ENCODE assay signal across 33 cellular contexts in genomic region chr14:31395119-31395518, GRCh38. TPM values are rescaled to one million over a fixed set of nuclear protein-coding genes. Genes with fewer than 3 reads are reported as not detected.
DNase-seq lines count a peak whose midpoint lies in the region; ATAC-seq, FAIRE-seq and TF ChIP-seq lines count a peak whose summit lies in the region.
"Had no signal": no experiment of that assay in that cellular context is flagged by ENCODE, and none has a peak within 500 bp of the region (broad histone marks: within the 10 kb centered on the region; RNA-seq: fewer than 3 reads in every experiment).

No MANE protein-coding gene starts in this region.

- H3K9me1 ChIP-seq in IMR-90 (ENCODE audit: insufficient read depth, low read length): peaks cover 3% of the 10 kb centered on the region; the same call in 1 of the 2 replicates
- no peaks in the 10 kb centered on the region for H3K9me1 ChIP-seq in K562 (ENCODE audit: control insufficient read depth, insufficient read depth, low read length)

- H2AFZ ChIP-seq in HepG2 (ENCODE audit: low read length) (no peak overlapping the region), IMR-90 (replicated peaks; ENCODE audit: low read length, poor library complexity) (no peak overlapping the region), K562 (ENCODE audit: low read depth, low read length) (no peak overlapping the region)

- H3K18ac ChIP-seq in IMR-90 (ENCODE audit: low read depth, low read length): no peak overlapping the region

- no peak overlapping the region for H2AK5ac ChIP-seq in IMR-90 (ENCODE audit: low read depth, low read length)

- no peak overlapping the region for H3K56ac ChIP-seq in IMR-90 (ENCODE audit: extremely low read depth, insufficient read depth, low read length)

- H3K23ac ChIP-seq in IMR-90 (ENCODE audit: low read depth, low read length): no peak overlapping the region

- ATAC-seq in HepG2 (no peak), right lobe of liver (no peak), A549 (no peak), IMR-90 (ENCODE audit: low read depth) (no peak), K562 (no peak), GM18519 (IDR thresholded peaks at IDR 0.05; ENCODE audit: low FRiP score, unreplicated experiment) (no peak), body of pancreas (no peak)
- ATAC-seq: CD8-positive, alpha-beta T cell had no signal

- no peak overlapping the region for H2BK120ac ChIP-seq in IMR-90 (ENCODE audit: low read depth, low read length)

- H3K4me3 ChIP-seq in HepG2 (replicated peaks in 1 of 3; ENCODE audit: insufficient read depth in 1 of 3, low read depth in 2 of 3, low read length in 3 of 3): no peak overlapping the region
- H3K4me3 ChIP-seq in right lobe of liver: no peak overlapping the region
- H3K4me3 ChIP-seq in A549: no peak overlapping the region
- H3K4me3 ChIP-seq in IMR-90 (ENCODE audit: insufficient read depth, low read depth, low read length): no peak overlapping the region
- H3K4me3 ChIP-seq in K562: no peak overlapping the region
- H3K4me3 ChIP-seq in body of pancreas: no peak overlapping the region
- H3K4me3 ChIP-seq: BLaER1; BLaER1 treated with 17β-estradiol and CSF1 and Interleukin-3, amounts not matched to agents 10 nM and 100 nM had no signal

- H3K9ac ChIP-seq in HepG2 (ENCODE audit: insufficient read depth, low read depth, low read length) (no peak overlapping the region), IMR-90 (ENCODE audit: low read depth, low read length) (no peak overlapping the region), K562 (ENCODE audit: insufficient read depth in 1 of 2, low read depth in 2 of 2, low read length in 2 of 2) (no peak overlapping the region)
- H3K9ac ChIP-seq: BLaER1; BLaER1 treated with 17β-estradiol and CSF1 and Interleukin-3, amounts not matched to agents 10 nM and 100 nM had no signal

- dilution Hi-C loops in IMR-90 (cut with HindIII; ENCODE audit: low sequenced_read_pairs, unreplicated experiment): no loop called here

- no peak overlapping the region for H4K91ac ChIP-seq in IMR-90 (ENCODE audit: insufficient read depth, low read depth, low read length)

- no peak for TF ChIP-seq RAD21 in HepG2 (CRISPR knock-in tag; IDR thresholded peaks at IDR 0.05)
- no peak for TF ChIP-seq RAD21 in A549 (conservative IDR thresholded peaks at IDR 0.05 in 1 of 2, IDR thresholded peaks at IDR 0.05 in 1 of 2)
- no peak for TF ChIP-seq RAD21 in IMR-90 (IDR thresholded peaks at IDR 0.05; ENCODE audit: low read length)
- no peak for TF ChIP-seq RAD21 in K562 (CRISPR knock-in tag; conservative IDR thresholded peaks at IDR 0.05 in 1 of 2, IDR thresholded peaks at IDR 0.05 in 1 of 2)

- no peak overlapping the region for H2BK15ac ChIP-seq in IMR-90 (ENCODE audit: low read depth, low read length)

- H3K4me2 ChIP-seq in HepG2 (ENCODE audit: low read depth, low read length) (no peak overlapping the region), A549 (no peak overlapping the region), IMR-90 (ENCODE audit: low read depth, low read length) (no peak overlapping the region), K562 (ENCODE audit: insufficient read depth, low read length) (no peak overlapping the region)
- H3K4me2 ChIP-seq: BLaER1; BLaER1 treated with 17β-estradiol and CSF1 and Interleukin-3, amounts not matched to agents 10 nM and 100 nM had no signal

- H3K79me1 ChIP-seq in IMR-90 (ENCODE audit: low read depth in 1 of 2, low read length in 2 of 2): no peaks in the 10 kb centered on the region; a peak in 1 of 4 replicates

- POLR2A ChIA-PET in HepG2 (lab: Yijun Ruan, JAX): interaction anchor here (1.1 to 7.8 kb wide), 2 partner anchors 8 to 25 kb away, joined by 3 to 42 read pairs; partner anchors contain the start of gene HEATR5A
- POLR2A ChIA-PET in A549 (lab: Yijun Ruan, JAX): interaction anchor here (1.4 kb wide), 1 partner anchor 25 kb away, joined by 5 read pairs; the partner anchor contains the start of gene HEATR5A
- POLR2A ChIA-PET in IMR-90 (lab: Charles Lee; ENCODE audit: unreplicated experiment): interaction anchor here (0.5 kb wide), 1 partner anchor 897 kb away, joined by 10 read pairs; no protein-coding TSS in a partner anchor
- POLR2A ChIA-PET in K562 (lab: Yijun Ruan, JAX): interaction anchor here (0.8 kb wide), 1 partner anchor 24 kb away, joined by 3 read pairs; no protein-coding TSS in a partner anchor

- H3K4me1 ChIP-seq in HepG2 (ENCODE audit: insufficient read depth, low read length) (no peaks in the 10 kb centered on the region), right lobe of liver (no peaks in the 10 kb centered on the region), A549 (no peaks in the 10 kb centered on the region), IMR-90 (ENCODE audit: control insufficient read depth, insufficient read depth, low read length) (0 out of 2 replicates have a peak, but pooled peaks cover 2% of the 10 kb centered on the region), K562 (replicated peaks in 1 of 2; ENCODE audit: control insufficient read depth in 2 of 2, insufficient read depth in 2 of 2, low read length in 2 of 2) (no peaks in the 10 kb centered on the region), body of pancreas (no peaks in the 10 kb centered on the region)
- H3K4me1 ChIP-seq: BE2C; BLaER1; BLaER1 treated with 17β-estradiol and CSF1 and Interleukin-3, amounts not matched to agents 10 nM and 100 nM; Caco-2 had no signal

- FAIRE-seq in HepG2 (lab: Jason Lieb, UNC) (no peak), A549 (lab: Jason Lieb, UNC) (no peak), K562 (lab: Jason Lieb, UNC) (no peak)
- FAIRE-seq: A204.1, D721Med had no signal

- H3K79me2 ChIP-seq in HepG2 (ENCODE audit: insufficient read depth, low read length) (no peaks in the 10 kb centered on the region), K562 (ENCODE audit: control insufficient read depth, insufficient read depth, low read length) (no peaks in the 10 kb centered on the region)

- TF ChIP-seq CTCF in HepG2 (CRISPR knock-in tag; IDR thresholded peaks at IDR 0.05): no peak
- TF ChIP-seq CTCF in right lobe of liver (IDR thresholded peaks at IDR 0.05): no peak
- no peak for TF ChIP-seq CTCF in A549 (IDR thresholded peaks at IDR 0.05)
- TF ChIP-seq CTCF in IMR-90 (conservative IDR thresholded peaks at IDR 0.05; ENCODE audit: low read depth, low read length): no peak
- no peak for TF ChIP-seq CTCF in K562 (IDR thresholded peaks at IDR 0.05 in 2 of 3, conservative IDR thresholded peaks at IDR 0.05 in 1 of 3; ENCODE audit: insufficient read depth in 2 of 3, low read depth in 1 of 3, low read length in 3 of 3)
- no peak for TF ChIP-seq CTCF in body of pancreas (IDR thresholded peaks at IDR 0.05)

- TF ChIP-seq POLR2A in HepG2 (IDR thresholded peaks at IDR 0.05; ENCODE audit: insufficient read depth in 1 of 2, low read depth in 2 of 2, low read length in 2 of 2) (no peak), right lobe of liver (IDR thresholded peaks at IDR 0.05) (no peak), A549 (IDR thresholded peaks at IDR 0.05; ENCODE audit: low read length) (no peak), IMR-90 (IDR thresholded peaks at IDR 0.05; ENCODE audit: low read depth, low read length) (no peak), K562 (conservative IDR thresholded peaks at IDR 0.05) (no peak), body of pancreas (IDR thresholded peaks at IDR 0.05) (no peak)

- H3K27me3 ChIP-seq in HepG2 (ENCODE audit: control insufficient read depth in 1 of 2, insufficient read depth in 2 of 2, low read length in 2 of 2) (no peaks in the 10 kb centered on the region), right lobe of liver (no peaks in the 10 kb centered on the region), IMR-90 (ENCODE audit: control insufficient read depth, insufficient read depth, low read length) (no peaks in the 10 kb centered on the region), K562 (ENCODE audit: control insufficient read depth in 2 of 2, insufficient read depth in 2 of 2, low read length in 2 of 2) (no peaks in the 10 kb centered on the region), body of pancreas (no peaks in the 10 kb centered on the region)
- H3K27me3 ChIP-seq: BE2C; BLaER1; BLaER1 treated with 17β-estradiol and CSF1 and Interleukin-3, amounts not matched to agents 10 nM and 100 nM had no signal

- BruUV-seq in HepG2 (replicated peaks; lab: Mats Ljungman, UMichigan) (no TSS peak), IMR-90 (replicated peaks; lab: Mats Ljungman, UMichigan) (no TSS peak), K562 (replicated peaks; lab: Mats Ljungman, UMichigan) (no TSS peak)

- no peak overlapping the region for H2BK5ac ChIP-seq in IMR-90 (ENCODE audit: low read depth, low read length, poor library complexity, severe bottlenecking)

- H3K27ac ChIP-seq in HepG2 (ENCODE audit: extremely low read length, insufficient read depth, low read length) (no peak overlapping the region), right lobe of liver (no peak overlapping the region), A549 (no peak overlapping the region), IMR-90 (ENCODE audit: insufficient read depth, low read length) (no peak overlapping the region), K562 (ENCODE audit: extremely low read depth, low read depth, low read length) (no peak overlapping the region), body of pancreas (no peak overlapping the region)
- H3K27ac ChIP-seq: 22Rv1; BLaER1; BLaER1 treated with 17β-estradiol and CSF1 and Interleukin-3, amounts not matched to agents 10 nM and 100 nM had no signal

- H2BK20ac ChIP-seq in IMR-90 (ENCODE audit: low read depth, low read length): no peak overlapping the region

- CTCF ChIA-PET in HepG2 (lab: Yijun Ruan, JAX; ENCODE audit: low intra/inter-chr PET ratio, low total read pairs): no interaction called here
- CTCF ChIA-PET in A549 (lab: Yijun Ruan, JAX): interaction anchor here (0.9 to 2.0 kb wide), 3 partner anchors 11 to 21 kb away, joined by 3 to 7 read pairs (median 5); no protein-coding TSS in a partner anchor
- CTCF ChIA-PET in IMR-90 (lab: Yijun Ruan, JAX): no interaction called here
- CTCF ChIA-PET in K562 (lab: Yijun Ruan, JAX; ENCODE audit: low intra/inter-chr PET ratio): no interaction called here

- H3K4ac ChIP-seq in IMR-90 (ENCODE audit: low read depth, low read length): no peak overlapping the region

- no peak overlapping the region for H4K8ac ChIP-seq in IMR-90 (ENCODE audit: low read depth in 2 of 2, low read length in 2 of 2)

- intact Hi-C loops in HepG2 (cut with micrococcal nuclease; ENCODE audit: unreplicated experiment) (no loop called here), right lobe of liver (cut with DNase I) (no loop called here), IMR-90 (cut with micrococcal nuclease) (no loop called here), K562 (cut with micrococcal nuclease) (no loop called here), body of pancreas (cut with DNase I) (no loop called here)

- DNase-seq in HepG2 (ENCODE audit: low spot score) (no peak), right lobe of liver (no peak), A549 (ENCODE audit: low read depth in 1 of 2, low spot score in 1 of 2) (no peak), IMR-90 (no peak), K562 (ENCODE audit: extremely low read depth in 1 of 4, low spot score in 3 of 4) (no peak), iPS-NIHi7 (ENCODE audit: extremely low spot score) (no peak), body of pancreas (no peak)
- DNase-seq: 8988T; ACHN; AML-193; BE2C; C1 segment of cervical spinal cord; Caco-2; Calu3; CD4-positive, alpha-beta memory T cell; CD4-positive, alpha-beta T cell; CD4-positive, CD25-positive, alpha-beta regulatory T cell; CD8-positive, alpha-beta memory T cell; CD8-positive, alpha-beta T cell; COR-L47; DMS 273 treated with DMSO at 0.1 percent for 48 hours; DMS153; DMS53; DMS79; DMS79 treated with DMSO at 0.1 percent for 48 hours; DND-41; EL had no signal

- H3K14ac ChIP-seq in IMR-90 (replicated peaks; ENCODE audit: low read depth, low read length): no peak overlapping the region

- peaks cover 5 to 42% of the 10 kb centered on the region in 2 experiments for H3K36me3 ChIP-seq in HepG2 (replicated peaks in 1 of 2; ENCODE audit: control insufficient read depth in 1 of 2, insufficient read depth in 2 of 2, low read length in 2 of 2)
- H3K36me3 ChIP-seq in right lobe of liver: peaks cover 0 to 31% (median 2%) of the 10 kb centered on the region in 4 donors
- H3K36me3 ChIP-seq in IMR-90 (ENCODE audit: control insufficient read depth, insufficient read depth, low read length): peaks cover 30% of the 10 kb centered on the region
- peaks cover 13% of the 10 kb centered on the region; the same call in 1 of the 3 replicates for H3K36me3 ChIP-seq in K562 (ENCODE audit: control insufficient read depth, insufficient read depth, low read length)
- peaks cover 6 to 8% of the 10 kb centered on the region in 2 donors for H3K36me3 ChIP-seq in body of pancreas (replicated peaks in 1 of 2; ENCODE audit: insufficient read depth in 1 of 2, low read depth in 2 of 2)
- H3K36me3 ChIP-seq: BLaER1 had no signal

- TF ChIP-seq EP300 in HepG2 (IDR thresholded peaks at IDR 0.05; ENCODE audit: low read depth in 2 of 2, low read length in 2 of 2) (no peak), HepG2 (CRISPR knock-in tag; IDR thresholded peaks at IDR 0.05; ENCODE audit: borderline replicate concordance) (no peak), A549 (IDR thresholded peaks at IDR 0.05) (no peak), K562 (IDR thresholded peaks at IDR 0.05; ENCODE audit: low read length) (no peak)

- in situ Hi-C loops in HepG2 (cut with HindIII; ENCODE audit: extremely low pct_ligation_motif_present, low pct_unique_long_range_greater_than_20kb): no loop called here
- in situ Hi-C loops in IMR-90 (cut with MboI; ENCODE audit: low sequenced_read_pairs): no loop called here
- in situ Hi-C loops in K562 (cut with MboI): no loop called here

- no peak overlapping the region for H2AK9ac ChIP-seq in IMR-90 (replicated peaks; ENCODE audit: low read depth, low read length, poor library complexity)

- WGBS in HepG2 (ENCODE audit: low lambda C conversion rate): 95% methylated on average over 3 of the region's 3 CpGs
- 60% methylated on average over 3 of the region's 3 CpGs for WGBS in right lobe of liver (ENCODE audit: insufficient coverage, low coverage, low lambda C conversion rate, missing lambda C conversion rate)
- WGBS in A549 (ENCODE audit: missing lambda C conversion rate): 87% methylated on average over 3 of the region's 3 CpGs
- WGBS in IMR-90 (ENCODE audit: extremely low coverage in 2 of 2, insufficient read length in 1 of 2), 2 experiments: no CpG with 5 or more reads among the region's 3 CpGs
- 77% methylated on average over 3 of the region's 3 CpGs for WGBS in K562 (ENCODE audit: insufficient coverage, low coverage, missing lambda C conversion rate)
- WGBS in body of pancreas, 2 donors: 54 to 61% methylated on average over 3 of the region's 3 CpGs

- H3K9me3 ChIP-seq in HepG2 (ENCODE audit: low read length) (no peaks in the 10 kb centered on the region), right lobe of liver (no peaks in the 10 kb centered on the region), A549 (no peaks in the 10 kb centered on the region), IMR-90 (ENCODE audit: control insufficient read depth, insufficient read depth, low read length) (no peaks in the 10 kb centered on the region), K562 (replicated peaks; ENCODE audit: control insufficient read depth, insufficient read depth, low read depth, low read length) (no peaks in the 10 kb centered on the region), body of pancreas (no peaks in the 10 kb centered on the region)
- H3K9me3 ChIP-seq: BE2C; BLaER1; BLaER1 treated with 17β-estradiol and CSF1 and Interleukin-3, amounts not matched to agents 10 nM and 100 nM; Caco-2 had no signal

- no peaks in the 10 kb centered on the region for H4K20me1 ChIP-seq in HepG2 (ENCODE audit: insufficient read depth, low read length)
- no peaks in the 10 kb centered on the region for H4K20me1 ChIP-seq in IMR-90 (ENCODE audit: insufficient read depth, low read length)
- H4K20me1 ChIP-seq in K562 (replicated peaks; ENCODE audit: control insufficient read depth, insufficient read depth, low read length): no peaks in the 10 kb centered on the region
- H4K20me1 ChIP-seq: BLaER1; BLaER1 treated with 17β-estradiol and CSF1 and Interleukin-3, amounts not matched to agents 10 nM and 100 nM had no signal

- H4K5ac ChIP-seq in IMR-90 (ENCODE audit: low read depth, low read length): no peak overlapping the region

RNA-seq across cellular contexts. Expression of gene HEATR5A, which starts 25.2 kb away (rescaled TPM):
- 105 and 172 TPM in 2 replicates for total RNA-seq in HepG2 (2016; rRNA removed; fragmentation: Illumina TruSeq; extraction: Trizol)
- 20.4 and 21.9 TPM in 2 replicates for total RNA-seq in HepG2 (2016; cell fraction: cytosol; rRNA removed; fragmentation: Illumina TruSeq; extraction: Trizol; ENCODE audit: low read depth)
- 101 and 173 TPM in 2 replicates for total RNA-seq in HepG2 (2016; cell fraction: insoluble cytoplasmic fraction; rRNA removed; fragmentation: Illumina TruSeq; extraction: Trizol)
- 25.0 and 28.4 TPM in 2 replicates for total RNA-seq in HepG2 (2016; cell fraction: membrane; rRNA removed; fragmentation: Illumina TruSeq; extraction: Trizol)
- 106 and 117 TPM in 2 replicates for total RNA-seq in HepG2 (2016; cell fraction: nucleus; rRNA removed; fragmentation: Illumina TruSeq; extraction: Trizol)
- polyA plus RNA-seq in HepG2 (2011; rRNA removed): 35.4 and 36.4 TPM in 2 replicates
- 18.7 and 28.7 TPM in 2 replicates for polyA plus RNA-seq in HepG2 (2011; cell fraction: cytosol; rRNA removed)
- polyA plus RNA-seq in HepG2 (2011; cell fraction: nucleus; rRNA removed): 17.1 and 21.5 TPM in 2 replicates
- polyA plus RNA-seq in HepG2 (2012): 36.1 and 45.9 TPM in 2 replicates
- 7.9 and 8.6 TPM in 2 replicates for polyA plus RNA-seq in HepG2 (2016; cell fraction: cytosol; fragmentation: Illumina TruSeq; extraction: Trizol; ENCODE audit: low read depth)
- 69.4 and 72.9 TPM in 2 replicates for polyA plus RNA-seq in HepG2 (2016; cell fraction: insoluble cytoplasmic fraction; fragmentation: Illumina TruSeq; extraction: Trizol; ENCODE audit: low read depth)
- 11.9 and 12.6 TPM in 2 replicates for polyA plus RNA-seq in HepG2 (2016; cell fraction: membrane; fragmentation: Illumina TruSeq; extraction: Trizol; ENCODE audit: low read depth)
- 46.2 and 49.9 TPM in 2 replicates for polyA plus RNA-seq in HepG2 (2016; cell fraction: nucleus; fragmentation: Illumina TruSeq; extraction: Trizol; ENCODE audit: insufficient read depth, low read depth)
- 118 and 198 TPM in 2 replicates for polyA minus RNA-seq in HepG2 (2011; rRNA and poly(A)+ RNA removed; ENCODE audit: low replicate concordance)
- polyA minus RNA-seq in HepG2 (2011; cell fraction: cytosol; rRNA and poly(A)+ RNA removed): 44.9 and 53.1 TPM in 2 replicates
- polyA minus RNA-seq in HepG2 (2011; cell fraction: nucleus; rRNA and poly(A)+ RNA removed): 106 and 121 TPM in 2 replicates
- total RNA-seq in right lobe of liver: 10 to 100 TPM; 13.2 to 20.8 (median 17.6) TPM
- 47.1 and 49.5 TPM in 2 replicates for polyA plus RNA-seq in A549 (2011; rRNA removed)
- 8.8 and 9.1 TPM in 2 replicates for polyA plus RNA-seq in A549 (2012; cell fraction: cytosol; rRNA removed)
- polyA plus RNA-seq in A549 (2012; cell fraction: nucleus; rRNA removed): 7.0 and 9.4 TPM in 2 replicates
- 23.4 to 29.5 TPM (median 25.3 TPM) in 3 replicates for polyA plus RNA-seq in A549 (2017; fragmentation: RNase III; extraction: RNeasy Plus Mini Kit Qiagen cat#74134 plus additional on column Dnase treatment)
- polyA minus RNA-seq in A549 (2011; rRNA and poly(A)+ RNA removed): 54.6 and 56.2 TPM in 2 replicates
- total RNA-seq in IMR-90 (2012; rRNA removed): 46.4 and 48.9 TPM in 2 replicates
- polyA plus RNA-seq in IMR-90 (2012; rRNA removed): 12.6 and 14.0 TPM in 2 replicates
- polyA plus RNA-seq in IMR-90 (2012; cell fraction: cytosol; rRNA removed): 3.5 and 4.5 TPM in 2 replicates
- 4.7 and 17.4 TPM in 2 replicates for polyA plus RNA-seq in IMR-90 (2012; cell fraction: nucleus; rRNA removed; ENCODE audit: low replicate concordance)
- total RNA-seq in K562 (2011; cell fraction: chromatin; rRNA removed; ENCODE audit: low replicate concordance): 26.1 and 62.8 TPM in 2 replicates
- 15.3 and 18.7 TPM in 2 replicates for total RNA-seq in K562 (2011; cell fraction: nucleolus; rRNA removed)
- total RNA-seq in K562 (2011; cell fraction: nucleoplasm; rRNA removed): 28.0 and 32.4 TPM in 2 replicates
- 8.1 and 8.4 TPM in 2 replicates for total RNA-seq in K562 (2014; rRNA removed)
- total RNA-seq in K562 (2014; rRNA removed; fragmentation: Illumina TruSeq; extraction: Trizol): 27.7 and 30.4 TPM in 2 replicates
- 17.5 and 19.3 TPM in 2 replicates for total RNA-seq in K562 (2015; rRNA removed; fragmentation: Illumina TruSeq; extraction: Trizol)
- total RNA-seq in K562 (2021): 18.7 and 23.0 TPM in 2 replicates
- polyA plus RNA-seq in K562 (2011; rRNA removed): 18.4 and 23.6 TPM in 2 replicates
- 6.1 and 10.2 TPM in 2 replicates for polyA plus RNA-seq in K562 (2011; cell fraction: cytosol; rRNA removed)
- polyA plus RNA-seq in K562 (2011; cell fraction: nucleus; rRNA removed): 7.7 and 8.5 TPM in 2 replicates
- polyA plus RNA-seq in K562 (2012): 8.8 and 19.2 TPM in 2 replicates
- 12.3 and 14.9 TPM in 2 replicates for polyA plus RNA-seq in K562 (2014; fragmentation: Illumina TruSeq; extraction: Trizol)
- 10 to 100 TPM; 46.4 to 50.9 TPM for polyA plus RNA-seq in K562 (2014; fragmentation: Nextera tagmentation; extraction: Ambion mirVana)
- 8.0 and 10.8 TPM in 2 replicates for polyA plus RNA-seq in K562 (2014; rRNA removed)
- 37.7 and 39.8 TPM in 2 replicates for polyA minus RNA-seq in K562 (2011; rRNA and poly(A)+ RNA removed)
- polyA minus RNA-seq in K562 (2011; cell fraction: cytosol; rRNA and poly(A)+ RNA removed): 9.1 and 10.8 TPM in 2 replicates
- 13.2 and 27.7 TPM in 2 replicates for polyA minus RNA-seq in K562 (2011; cell fraction: nucleus; rRNA and poly(A)+ RNA removed)
- total RNA-seq in body of pancreas: 10 to 100 TPM; 14.5 to 24.1 TPM

Comparison
In these comparisons a context has a peak if more than half of its experiments do, and no peak if none do; other contexts are left out.
1. Of the 241 proteins assayed by ChIP-seq in both HepG2 and K562: peak only in HepG2: MAFK; only in K562: none; in both: MAFF; in neither: 239.